Comparison of ENCODE assay signal across 20 cellular contexts in genomic region chr4:87965501-87965975, GRCh38. TPM values are rescaled to one million over a fixed set of nuclear protein-coding genes. Genes with fewer than 3 reads are reported as not detected.
"Had no signal": no experiment of that assay in that cellular context is flagged by ENCODE, and none has a peak within 500 bp of the region (broad histone marks: within the 10 kb centered on the region; RNA-seq: fewer than 3 reads in every experiment).

No MANE protein-coding gene starts in this region.

- H3K9me3 ChIP-seq: lower lobe of right lung, sigmoid colon, tibial nerve had no signal

- DNase-seq: activated B cell treated with CpG ODN at 0.5 μM for 24 hours; activated CD4-positive, alpha-beta memory T cell treated with anti-CD3 and anti-CD28 coated beads for 36 hours; activated CD4-positive, alpha-beta T cell treated with anti-CD3 and anti-CD28 coated beads for 4 hours; activated naive CD4-positive, alpha-beta T cell; activated naive CD8-positive, alpha-beta T cell treated with anti-CD3 and anti-CD28 coated beads for 36 hours; activated T-cell treated with anti-CD3 and anti-CD28 coated beads for 4 hours; amniotic stem cell; dermis blood vessel endothelial cell; effector memory CD4-positive, alpha-beta T cell; islet precursor cell; lower lobe of right lung; sigmoid colon; stimulated activated naive CD4-positive, alpha-beta T cell treated with Interleukin-2 at 50 U/mL for 16 hours had no signal

- H3K4me3 ChIP-seq: cardiac muscle cell, hepatocyte, lower lobe of right lung, sigmoid colon, tibial nerve had no signal

- H3K9ac ChIP-seq: parathyroid adenoma had no signal

- H3K4me1 ChIP-seq: lower lobe of right lung, parathyroid adenoma, sigmoid colon, tibial nerve had no signal

- H3K4me1 Mint-ChIP-seq: activated B cell treated with CpG ODN at 0.5 μM for 24 hours; activated naive CD8-positive, alpha-beta T cell treated with anti-CD3 and anti-CD28 coated beads for 36 hours had no signal

- H3K4me3 Mint-ChIP-seq: activated B cell treated with CpG ODN at 0.5 μM for 24 hours; activated CD4-positive, alpha-beta memory T cell treated with anti-CD3 and anti-CD28 coated beads for 36 hours; activated naive CD8-positive, alpha-beta T cell treated with anti-CD3 and anti-CD28 coated beads for 36 hours; mesothelial cell of epicardium; natural killer cell treated with Interleukin-12 subunit alpha and Interleukin-12 subunit beta and Interleukin-15 and Interleukin-18, amount 100 ng/mL, for 72 hours; T-helper 2 cell treated with Interferon-gamma antibody and Interleukin-4, amounts not matched to agents 5 μg/mL and 100 μg/mL, for 36 hours had no signal

- H3K27ac Mint-ChIP-seq: activated B cell treated with CpG ODN at 0.5 μM for 24 hours; activated CD4-positive, alpha-beta memory T cell treated with anti-CD3 and anti-CD28 coated beads for 36 hours; activated naive CD8-positive, alpha-beta T cell treated with anti-CD3 and anti-CD28 coated beads for 36 hours; mesothelial cell of epicardium; natural killer cell treated with Interleukin-12 subunit alpha and Interleukin-12 subunit beta and Interleukin-15 and Interleukin-18, amount 100 ng/mL, for 72 hours; T-helper 2 cell treated with Interferon-gamma antibody and Interleukin-4, amounts not matched to agents 5 μg/mL and 100 μg/mL, for 36 hours had no signal

- H3K79me2 ChIP-seq: hepatocyte, parathyroid adenoma had no signal

- H3K36me3 ChIP-seq: cardiac muscle cell, lower lobe of right lung, sigmoid colon, tibial nerve had no signal

- H3K4me2 ChIP-seq: hepatocyte had no signal

- H3K9me3 Mint-ChIP-seq: activated B cell treated with CpG ODN at 0.5 μM for 24 hours; activated CD4-positive, alpha-beta memory T cell treated with anti-CD3 and anti-CD28 coated beads for 36 hours; activated naive CD8-positive, alpha-beta T cell treated with anti-CD3 and anti-CD28 coated beads for 36 hours; natural killer cell treated with Interleukin-12 subunit alpha and Interleukin-12 subunit beta and Interleukin-15 and Interleukin-18, amount 100 ng/mL, for 72 hours; T-helper 2 cell treated with Interferon-gamma antibody and Interleukin-4, amounts not matched to agents 5 μg/mL and 100 μg/mL, for 36 hours had no signal

- H2AFZ ChIP-seq: hepatocyte, parathyroid adenoma had no signal

- H3K27ac ChIP-seq: cardiac muscle cell, hepatocyte, lower lobe of right lung, parathyroid adenoma, sigmoid colon, tibial nerve had no signal

- H3K36me3 Mint-ChIP-seq: activated CD4-positive, alpha-beta memory T cell treated with anti-CD3 and anti-CD28 coated beads for 36 hours; activated naive CD8-positive, alpha-beta T cell treated with anti-CD3 and anti-CD28 coated beads for 36 hours; mesothelial cell of epicardium; natural killer cell treated with Interleukin-12 subunit alpha and Interleukin-12 subunit beta and Interleukin-15 and Interleukin-18, amount 100 ng/mL, for 72 hours had no signal

- H3K27me3 ChIP-seq: cardiac muscle cell, hepatocyte, sigmoid colon, tibial nerve had no signal

RNA-seq across cellular contexts. Expression of gene SPP1, which starts 10.0 kb away (rescaled TPM):
- total RNA-seq: activated B cell treated with CpG ODN at 0.5 μM for 24 hours; natural killer cell treated with Interleukin-12 subunit alpha and Interleukin-12 subunit beta and Interleukin-15 and Interleukin-18, amount 100 ng/mL, for 72 hours had no signal
